In the genomic region with DNA sequence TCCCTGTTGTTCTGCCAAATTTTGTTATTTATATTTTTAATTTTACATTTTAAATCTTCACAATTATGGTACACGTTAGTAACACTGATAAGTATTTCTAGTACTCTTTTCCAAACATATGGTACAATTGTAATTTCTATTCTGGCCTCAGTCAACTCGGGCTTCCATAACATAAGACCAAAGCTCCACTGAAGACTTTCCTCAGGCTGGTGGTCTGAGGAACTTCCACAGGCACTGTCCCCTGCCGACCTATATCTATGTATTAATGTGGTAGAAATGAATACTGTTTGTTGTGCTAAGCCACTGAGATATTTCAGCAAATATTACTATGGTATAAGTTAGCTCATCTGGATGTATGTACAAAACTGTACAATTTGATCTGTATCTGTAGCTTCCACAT, we compare ENCODE assay signal across 25 cellular contexts.
"Had no signal": no experiment of that assay in that cellular context is flagged by ENCODE, and none has a peak within 500 bp of the region (broad histone marks: within the 10 kb centered on the region; RNA-seq: fewer than 3 reads in every experiment).

No MANE protein-coding gene starts in this region.

- DNase-seq: nephron progenitor cell; nucleus accumbens; ovary; psoas muscle; right cardiac atrium; right lobe of liver; sigmoid colon; small intestine; stimulated activated CD4-positive, alpha-beta T cell treated with anti-CD3 and anti-CD28 coated beads, Interleukin-15, amount 100 ng/mL, for 24 hours; stimulated activated CD4-positive, alpha-beta T cell treated with anti-CD3 and anti-CD28 coated beads, Interleukin-2, amount 100 ng/mL, for 24 hours; stimulated activated CD4-positive, alpha-beta T cell treated with anti-CD3 and anti-CD28 coated beads, Interleukin-2, amount 100 ng/mL, for 48 hours; stimulated activated CD4-positive, alpha-beta T cell treated with anti-CD3 and anti-CD28 coated beads, Interleukin-4, amount 100 ng/mL, for 24 hours; stimulated activated naive B cell treated with anti-CD40 and anti-IgM and Interleukin-4, amounts not matched to agents 10 μg/mL and 1 μg/mL and 100 μg/mL, for 72 hours; stimulated activated naive CD4-positive, alpha-beta T cell treated with Interleukin-2 at 50 U/mL for 16 hours; stomach; thyroid gland; trophoblast cell had no signal

- H3K4me1 ChIP-seq: parathyroid adenoma, psoas muscle, right lobe of liver, sigmoid colon, stomach, thyroid gland, tibial nerve, upper lobe of left lung, vagina had no signal

- H3K4me3 ChIP-seq: ovary, psoas muscle, right lobe of liver, sigmoid colon, stomach, thoracic aorta, thyroid gland, tibial nerve, upper lobe of left lung, vagina had no signal

- H3K79me2 ChIP-seq: parathyroid adenoma had no signal

- H3K27me3 ChIP-seq: neutrophil, ovary, right lobe of liver, sigmoid colon, stomach, thyroid gland, tibial nerve, upper lobe of left lung, vagina had no signal

- H3K36me3 ChIP-seq: neutrophil, ovary, right lobe of liver, sigmoid colon, stomach, thoracic aorta, thyroid gland, tibial nerve, upper lobe of left lung, vagina had no signal

- H2AFZ ChIP-seq: parathyroid adenoma had no signal

- H3K9me3 ChIP-seq: ovary, psoas muscle, right lobe of liver, sigmoid colon, stomach, thoracic aorta, thyroid gland, tibial nerve, upper lobe of left lung, vagina had no signal

- H3K27ac ChIP-seq: neutrophil, ovary, parathyroid adenoma, psoas muscle, right lobe of liver, sigmoid colon, stomach, thoracic aorta, thyroid gland, tibial nerve, upper lobe of left lung, vagina had no signal

- ATAC-seq: natural killer cell treated with Interleukin-12 subunit alpha and Interleukin-12 subunit beta and Interleukin-15 and Interleukin-18, amount 100 ng/mL, for 72 hours; psoas muscle; right cardiac atrium; right lobe of liver; stimulated activated effector memory CD8-positive, alpha-beta T cell treated with anti-CD3 and anti-CD28 coated beads, Interleukin-12 subunit alpha, Interleukin-12 subunit beta, amount 100 ng/mL, for 72 hours; stimulated activated naive B cell treated with anti-CD40 and anti-IgM and Interleukin-4, amounts not matched to agents 10 μg/mL and 1 μg/mL and 100 μg/mL, for 72 hours had no signal
